In genomic region chr3:186551387-186551786, GRCh38 we compare ENCODE assay signal across 17 cellular contexts. TPM values are rescaled to one million over a fixed set of nuclear protein-coding genes. Genes with fewer than 3 reads are reported as not detected.
DNase-seq lines count a peak whose midpoint lies in the region; ATAC-seq, FAIRE-seq and TF ChIP-seq lines count a peak whose summit lies in the region.
"Had no signal": no experiment of that assay in that cellular context is flagged by ENCODE, and none has a peak within 500 bp of the region (broad histone marks: within the 10 kb centered on the region; RNA-seq: fewer than 3 reads in every experiment).

No MANE protein-coding gene starts in this region.

- TF ChIP-seq POLR2A in A549 (IDR thresholded peaks at IDR 0.05; ENCODE audit: low read length) (no peak), testis (IDR thresholded peaks at IDR 0.05) (no peak)

- intact Hi-C loops in testis (cut with DNase I; ENCODE audit: low total_unique reads), result no loop called here

- H3K4me3 ChIP-seq in A549, result no peak overlapping the region
- no peak overlapping the region for H3K4me3 ChIP-seq in hepatocyte
- no peak overlapping the region for H3K4me3 ChIP-seq in testis

- H3K79me2 ChIP-seq in hepatocyte, result no peaks in the 10 kb centered on the region

- TF ChIP-seq EP300 in A549 (IDR thresholded peaks at IDR 0.05), result no peak

- TF ChIP-seq RAD21 in A549 (conservative IDR thresholded peaks at IDR 0.05 in 1 of 2, IDR thresholded peaks at IDR 0.05 in 1 of 2), result no peak

- WGBS in A549 (ENCODE audit: missing lambda C conversion rate), result 84% methylated on average over 6 of the region's 6 CpGs
- 87% methylated on average over 6 of the region's 6 CpGs for WGBS in hepatocyte (ENCODE audit: low lambda C conversion rate, missing lambda C conversion rate)
- WGBS in testis, 2 donors, result 89 to 93% methylated on average over 6 of the region's 6 CpGs

- no peaks in the 10 kb centered on the region for H3K36me3 ChIP-seq in hepatocyte (replicated peaks; ENCODE audit: insufficient read depth, low read depth)
- H3K36me3 ChIP-seq in testis (ENCODE audit: low read depth, missing control alignments), result no peaks in the 10 kb centered on the region

- POLR2A ChIA-PET in A549 (lab: Yijun Ruan, JAX), result no interaction called here

- FAIRE-seq in A549 (lab: Jason Lieb, UNC), result no peak
- FAIRE-seq: H54 had no signal

- H3K27ac ChIP-seq in A549 (no peak overlapping the region), VCaP (no peak overlapping the region), hepatocyte (no peak overlapping the region), testis (no peak overlapping the region)

- H4K20me1 ChIP-seq in hepatocyte (ENCODE audit: insufficient read depth, poor library complexity, severe bottlenecking), result no peaks in the 10 kb centered on the region

- H2AFZ ChIP-seq in hepatocyte, result no peak overlapping the region

- CTCF ChIA-PET in A549 (lab: Yijun Ruan, JAX), result interaction anchor here (1.0 to 4.2 kb wide), 4 partner anchors 11 to 292 kb away, joined by 3 to 21 read pairs (median 5); no protein-coding TSS in a partner anchor

- TF ChIP-seq CTCF in A549 (IDR thresholded peaks at IDR 0.05), result no peak
- TF ChIP-seq CTCF in VCaP (conservative IDR thresholded peaks at IDR 0.05), result peak; percentile 44
- peak; percentile 13 for TF ChIP-seq CTCF in hepatocyte (IDR thresholded peaks at IDR 0.05; ENCODE audit: poor library complexity)
- TF ChIP-seq CTCF in testis (IDR thresholded peaks at IDR 0.05), result no peak

- ATAC-seq in A549, result peak in 1 of 2 experiments; percentile 31; a peak in 1 of 6 replicates
- ATAC-seq: Right ventricle myocardium inferior had no signal

- H3K27me3 ChIP-seq in hepatocyte (no peaks in the 10 kb centered on the region), testis (no peaks in the 10 kb centered on the region)

- DNase-seq in A549 (ENCODE audit: low read depth in 1 of 2, low spot score in 1 of 2), result peak in 1 of 2 experiments; percentile 18
- DNase-seq in HT-29 (ENCODE audit: low spot score), result peak; percentile 28
- DNase-seq in hepatocyte (ENCODE audit: low spot score), result no peak
- no peak for DNase-seq in testis
- DNase-seq in NCI-H2081 (lab: John Stamatoyannopoulos, UW), result no peak
- no peak for DNase-seq in SHP77 treated with DMSO at 0.1 percent for 48 hours (lab: John Stamatoyannopoulos, UW)
- DNase-seq: AML-193, COR-L47, DMS153, NCI-H1105 treated with DMSO at 0.1 percent for 48 hours, NCI-H187, NCI-H2171 treated with DMSO at 0.1 percent for 48 hours, NCI-H446 treated with DMSO at 0.1 percent for 48 hours had no signal

- no peaks in the 10 kb centered on the region for H3K9me3 ChIP-seq in A549
- no peaks in the 10 kb centered on the region for H3K9me3 ChIP-seq in hepatocyte (ENCODE audit: low read depth)
- H3K9me3 ChIP-seq in testis, result no peaks in the 10 kb centered on the region

- no peak overlapping the region for H3K4me2 ChIP-seq in A549
- no peak overlapping the region for H3K4me2 ChIP-seq in hepatocyte

- H3K9me2 ChIP-seq in hepatocyte (replicated peaks; ENCODE audit: insufficient read depth), result no peaks in the 10 kb centered on the region

- no peaks in the 10 kb centered on the region for H3K4me1 ChIP-seq in A549
- H3K4me1 ChIP-seq in hepatocyte (ENCODE audit: insufficient read depth), result no peaks in the 10 kb centered on the region
- no peaks in the 10 kb centered on the region for H3K4me1 ChIP-seq in testis

TF ChIP-seq in A549, 52 proteins besides CTCF, POLR2A, EP300 and RAD21:
- no peak for TF ChIP-seq EHMT2 (IDR thresholded peaks at IDR 0.05; ENCODE audit: low read depth)
- TF ChIP-seq SMC3 (IDR thresholded peaks at IDR 0.05), result 0 out of 3 replicates have a peak, but pooled peaks have one; percentile 8

RNA-seq across cellular contexts. Expression of gene CRYGS, which starts 7.2 kb away (rescaled TPM):
- polyA plus RNA-seq in A549 (2011; rRNA removed) (2.5 and 2.6 TPM in 2 replicates), A549 (2017; fragmentation: RNase III; extraction: RNeasy Plus Mini Kit Qiagen cat#74134 plus additional on column Dnase treatment) (0.65 to 0.84 TPM (median 0.78 TPM) in 3 replicates), hepatocyte (0.89 and 2.2 TPM in 2 replicates), testis (ENCODE audit: insufficient read depth, low read depth, low replicate concordance) (6.3 TPM)
- 0.39 and 1.0 TPM in 2 replicates for polyA plus RNA-seq in A549 (2012; cell fraction: cytosol; rRNA removed)
- 6.2 and 11.3 TPM in 2 replicates for polyA plus RNA-seq in A549 (2012; cell fraction: nucleus; rRNA removed)
- 1.2 and 3.2 TPM in 2 replicates for polyA minus RNA-seq in A549 (2011; rRNA and poly(A)+ RNA removed)
- total RNA-seq in HT-29 (2014; rRNA removed; shearing (Covaris generic)), result 0.28 and 0.86 TPM in 2 replicates
- total RNA-seq in hepatocyte (0.92 and 1.9 TPM in 2 replicates), testis (1 to 10 TPM; 6.1 to 8.6 TPM)
- polyA plus RNA-seq: IgD-negative memory B cell had no signal

RNA-seq across cellular contexts. Expression of gene TBCCD1, which starts 15.8 kb away (rescaled TPM):
- 11.4 and 13.5 TPM in 2 replicates for polyA plus RNA-seq in A549 (2011; rRNA removed)
- 4.5 and 5.8 TPM in 2 replicates for polyA plus RNA-seq in A549 (2012; cell fraction: cytosol; rRNA removed)
- 3.5 and 6.0 TPM in 2 replicates for polyA plus RNA-seq in A549 (2012; cell fraction: nucleus; rRNA removed)
- polyA plus RNA-seq in A549 (2017; fragmentation: RNase III; extraction: RNeasy Plus Mini Kit Qiagen cat#74134 plus additional on column Dnase treatment), result 5.7 to 5.8 TPM (median 5.8 TPM) in 3 replicates
- 10.6 and 12.2 TPM in 2 replicates for polyA minus RNA-seq in A549 (2011; rRNA and poly(A)+ RNA removed)
- 7.0 and 8.8 TPM in 2 replicates for total RNA-seq in HT-29 (2014; rRNA removed; shearing (Covaris generic))
- 13.1 and 13.4 TPM in 2 replicates for total RNA-seq in hepatocyte
- 13.5 and 14.9 TPM in 2 replicates for polyA plus RNA-seq in hepatocyte
- total RNA-seq in testis, result 10 to 100 TPM; 33.1 to 35.0 TPM
- polyA plus RNA-seq in testis (ENCODE audit: insufficient read depth, low read depth, low replicate concordance), result 43.4 TPM

RNA-seq across cellular contexts. Expression of gene DNAJB11, which starts 19.1 kb away (rescaled TPM):
- polyA plus RNA-seq in A549 (2011; rRNA removed) (36.0 and 61.9 TPM in 2 replicates), A549 (2017; fragmentation: RNase III; extraction: RNeasy Plus Mini Kit Qiagen cat#74134 plus additional on column Dnase treatment) (51.7 to 55.2 TPM (median 54.9 TPM) in 3 replicates), hepatocyte (148 and 149 TPM in 2 replicates), testis (ENCODE audit: insufficient read depth, low read depth, low replicate concordance) (58.5 TPM)
- polyA plus RNA-seq in A549 (2012; cell fraction: cytosol; rRNA removed), result 18.8 and 22.0 TPM in 2 replicates
- polyA plus RNA-seq in A549 (2012; cell fraction: nucleus; rRNA removed), result 10.9 and 19.6 TPM in 2 replicates
- 9.7 and 10.8 TPM in 2 replicates for polyA minus RNA-seq in A549 (2011; rRNA and poly(A)+ RNA removed)
- 63.5 and 71.3 TPM in 2 replicates for total RNA-seq in HT-29 (2014; rRNA removed; shearing (Covaris generic))
- total RNA-seq in hepatocyte (103 and 115 TPM in 2 replicates), testis (10 to 100 TPM; 39.3 to 60.2 TPM)

Comparison
In these comparisons a context has a peak if more than half of its experiments do, and no peak if none do; other contexts are left out.
1. CTCF ChIP-seq: peak in VCaP (single experiment) and hepatocyte (single experiment); none in A549 (single experiment) and testis (0 of 3).